ENCODE assay signal across 20 cellular contexts in genomic region chr6:18567380-18567779, GRCh38.
"Had no signal": no experiment of that assay in that cellular context is flagged by ENCODE, and none has a peak within 500 bp of the region (broad histone marks: within the 10 kb centered on the region; RNA-seq: fewer than 3 reads in every experiment).

No MANE protein-coding gene starts in this region.

- H3K36me3 ChIP-seq: left ventricle myocardium inferior, ovary, right atrium auricular region, suprapubic skin, thoracic aorta, tibial artery, uterus had no signal

- H3K27me3 ChIP-seq: hepatocyte, ovary, right atrium auricular region, suprapubic skin, tibial artery, uterus had no signal

- DNase-seq: islet precursor cell; left ventricle myocardium inferior; mesendoderm; naive B cell; natural killer cell; ovary; stimulated activated CD4-positive, alpha-beta T cell treated with anti-CD3 and anti-CD28 coated beads, Interleukin-12 subunit alpha, Interleukin-12 subunit beta, amount 100 ng/mL, for 4 hours; stimulated activated CD4-positive, alpha-beta T cell treated with anti-CD3 and anti-CD28 coated beads, Interleukin-15, amount 100 ng/mL, for 24 hours; stimulated activated CD4-positive, alpha-beta T cell treated with anti-CD3 and anti-CD28 coated beads, Interleukin-2, amount 100 ng/mL, for 24 hours; stimulated activated CD4-positive, alpha-beta T cell treated with anti-CD3 and anti-CD28 coated beads, Interleukin-4, amount 100 ng/mL, for 1 hour; stimulated activated naive CD4-positive, alpha-beta T cell; tibial artery; trophoblast cell; uterus had no signal

- H3K27ac ChIP-seq: hepatocyte, left ventricle myocardium inferior, ovary, right atrium auricular region, skin epidermis, suprapubic skin, thoracic aorta, tibial artery, uterus had no signal

- H3K4me2 ChIP-seq: hepatocyte had no signal

- H2AFZ ChIP-seq: hepatocyte had no signal

- H3K79me2 ChIP-seq: hepatocyte had no signal

- H3K9me3 ChIP-seq: ovary, right atrium auricular region, suprapubic skin, thoracic aorta, tibial artery, uterus had no signal

- H3K4me3 ChIP-seq: hepatocyte, left ventricle myocardium inferior, lung, ovary, right atrium auricular region, skin epidermis, suprapubic skin, thoracic aorta, tibial artery, uterus had no signal

- H3K4me1 ChIP-seq: left ventricle myocardium inferior, right atrium auricular region, suprapubic skin, tibial artery, uterus had no signal
